ENCODE assay signal across 1 cellular context in genomic region chr5:181173420-181174342, GRCh38.
TF ChIP-seq lines count a peak whose summit lies in the region.

No MANE protein-coding gene starts in this region.

TF ChIP-seq in HepG2, 621 proteins besides CTCF, POLR2A, EP300 and RAD21 (continued from another document):
- TF ChIP-seq, protein P1, sequence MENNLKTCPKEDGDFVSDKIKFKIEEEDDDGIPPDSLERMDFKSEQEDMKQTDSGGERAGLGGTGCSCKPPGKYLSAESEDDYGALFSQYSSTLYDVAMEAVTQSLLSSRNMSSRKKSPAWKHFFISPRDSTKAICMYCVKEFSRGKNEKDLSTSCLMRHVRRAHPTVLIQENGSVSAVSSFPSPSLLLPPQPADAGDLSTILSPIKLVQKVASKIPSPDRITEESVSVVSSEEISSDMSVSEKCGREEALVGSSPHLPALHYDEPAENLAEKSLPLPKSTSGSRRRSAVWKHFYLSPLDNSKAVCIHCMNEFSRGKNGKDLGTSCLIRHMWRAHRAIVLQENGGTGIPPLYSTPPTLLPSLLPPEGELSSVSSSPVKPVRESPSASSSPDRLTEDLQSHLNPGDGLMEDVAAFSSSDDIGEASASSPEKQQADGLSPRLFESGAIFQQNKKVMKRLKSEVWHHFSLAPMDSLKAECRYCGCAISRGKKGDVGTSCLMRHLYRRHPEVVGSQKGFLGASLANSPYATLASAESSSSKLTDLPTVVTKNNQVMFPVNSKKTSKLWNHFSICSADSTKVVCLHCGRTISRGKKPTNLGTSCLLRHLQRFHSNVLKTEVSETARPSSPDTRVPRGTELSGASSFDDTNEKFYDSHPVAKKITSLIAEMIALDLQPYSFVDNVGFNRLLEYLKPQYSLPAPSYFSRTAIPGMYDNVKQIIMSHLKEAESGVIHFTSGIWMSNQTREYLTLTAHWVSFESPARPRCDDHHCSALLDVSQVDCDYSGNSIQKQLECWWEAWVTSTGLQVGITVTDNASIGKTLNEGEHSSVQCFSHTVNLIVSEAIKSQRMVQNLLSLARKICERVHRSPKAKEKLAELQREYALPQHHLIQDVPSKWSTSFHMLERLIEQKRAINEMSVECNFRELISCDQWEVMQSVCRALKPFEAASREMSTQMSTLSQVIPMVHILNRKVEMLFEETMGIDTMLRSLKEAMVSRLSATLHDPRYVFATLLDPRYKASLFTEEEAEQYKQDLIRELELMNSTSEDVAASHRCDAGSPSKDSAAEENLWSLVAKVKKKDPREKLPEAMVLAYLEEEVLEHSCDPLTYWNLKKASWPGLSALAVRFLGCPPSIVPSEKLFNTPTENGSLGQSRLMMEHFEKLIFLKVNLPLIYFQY (CRISPR knock-in tag; IDR thresholded peaks at IDR 0.05; ENCODE audit: borderline replicate concordance), result no peak
- TF ChIP-seq ZNF430 (CRISPR knock-in tag; IDR thresholded peaks at IDR 0.05) (no peak), ZBTB26 (CRISPR knock-in tag; IDR thresholded peaks at IDR 0.05; ENCODE audit: borderline replicate concordance) (no peak), FOXA3 (CRISPR knock-in tag; IDR thresholded peaks at IDR 0.05) (0 out of 2 replicates have a peak, but pooled peaks have one; percentile 16), BRCA1 (CRISPR knock-in tag; IDR thresholded peaks at IDR 0.05) (no peak), YY1 (IDR thresholded peaks at IDR 0.05; ENCODE audit: insufficient read depth, insufficient replicate concordance, low read depth, low read length) (no peak), ZNF251 (CRISPR knock-in tag; IDR thresholded peaks at IDR 0.05) (no peak), GLI4 (CRISPR knock-in tag; IDR thresholded peaks at IDR 0.05; ENCODE audit: borderline replicate concordance) (no peak), ARHGAP35 (CRISPR knock-in tag; IDR thresholded peaks at IDR 0.05; ENCODE audit: borderline replicate concordance) (no peak), IRF9 (CRISPR knock-in tag; IDR thresholded peaks at IDR 0.05; ENCODE audit: borderline replicate concordance) (0 out of 2 replicates have a peak, but pooled peaks have one; percentile 40), KMT2B (CRISPR knock-in tag; IDR thresholded peaks at IDR 0.05) (no peak)
